Comparison of ENCODE assay signal across 8 cellular contexts in genomic region chr18:8611916-8612576, GRCh38. TPM values are rescaled to one million over a fixed set of nuclear protein-coding genes. Genes with fewer than 3 reads are reported as not detected.
A peak's percentile ranks its signal among the peaks of the same experiment; 100 is the strongest.
DNase-seq lines count a peak whose midpoint lies in the region; ATAC-seq and TF ChIP-seq lines count a peak whose summit lies in the region.

No MANE protein-coding gene starts in this region.

- no peak overlapping the region for H3K27ac ChIP-seq in OCI-LY7 (ENCODE audit: low read depth, low read length, poor library complexity, severe bottlenecking)
- H3K27ac ChIP-seq in esophagus squamous epithelium: peak overlapping the region; percentile 62 to 93 (median 84)
- H3K27ac ChIP-seq in tibial artery: no peak overlapping the region
- peak overlapping the region in 2 of 4 donors; percentile 5 to 20 for H3K27ac ChIP-seq in esophagus muscularis mucosa (replicated peaks in 1 of 4)

- BruUV-seq in OCI-LY7 (replicated peaks; lab: Mats Ljungman, UMichigan): no TSS peak

- H3K79me2 ChIP-seq in OCI-LY7 (ENCODE audit: insufficient read depth, low read depth, low read length): peaks cover 73% of the 10 kb centered on the region

- H3K9me3 ChIP-seq in OCI-LY7 (ENCODE audit: low read length) (0 out of 2 replicates have a peak, but pooled peaks cover 9% of the 10 kb centered on the region), esophagus squamous epithelium (no peaks in the 10 kb centered on the region), tibial artery (no peaks in the 10 kb centered on the region), esophagus muscularis mucosa (no peaks in the 10 kb centered on the region)

- H3K4me3 ChIP-seq in OCI-LY7 (ENCODE audit: low read depth, low read length, poor library complexity, severe bottlenecking) (peak overlapping the region; percentile 89), esophagus squamous epithelium (peak overlapping the region in 3 of 4 donors; percentile 20 to 96 (median 79)), tibial artery (no peak overlapping the region), esophagus muscularis mucosa (peak overlapping the region in 1 of 4 donors; percentile 84)

- peak overlapping the region; percentile 94 for H3K4me3 Mint-ChIP-seq in activated CD8-positive, alpha-beta T cell treated with anti-CD3 and anti-CD28 coated beads for 36 hours
- no peak overlapping the region for H3K4me3 Mint-ChIP-seq in activated CD8-positive, alpha-beta T cell treated with anti-CD3 and anti-CD28 coated beads, Interleukin-2, amount 10 ng/mL, durations not matched to agents 7 days and 5 days
- peak overlapping the region; percentile 80 to 84 for H3K4me3 Mint-ChIP-seq in stimulated activated naive CD8-positive, alpha-beta T cell treated with anti-CD3 and anti-CD28 coated beads, Interleukin-15, amount 100 ng/mL, for 72 hours

- whole genome bisulfite sequencing in esophagus squamous epithelium, 2 donors: 54 to 64% methylated on average over 7 to 17 of the region's 17 CpGs
- 95% methylated on average over 17 of the region's 17 CpGs for WGBS in esophagus muscularis mucosa

- TF ChIP-seq POLR2A in esophagus squamous epithelium (IDR thresholded peaks at IDR 0.05): no peak
- no peak for TF ChIP-seq POLR2A in esophagus muscularis mucosa (IDR thresholded peaks at IDR 0.05; ENCODE audit: low read depth)

- H3K36me3 Mint-ChIP-seq in activated CD8-positive, alpha-beta T cell treated with anti-CD3 and anti-CD28 coated beads for 36 hours (ENCODE audit: low read depth): peaks cover 37% of the 10 kb centered on the region
- peaks cover 30% of the 10 kb centered on the region for H3K36me3 Mint-ChIP-seq in activated CD8-positive, alpha-beta T cell treated with anti-CD3 and anti-CD28 coated beads, Interleukin-2, amount 10 ng/mL, durations not matched to agents 7 days and 5 days (ENCODE audit: low read depth)

- H3K27me3 Mint-ChIP-seq in activated CD8-positive, alpha-beta T cell treated with anti-CD3 and anti-CD28 coated beads for 36 hours: no peaks in the 10 kb centered on the region
- peaks cover 6% of the 10 kb centered on the region for H3K27me3 Mint-ChIP-seq in activated CD8-positive, alpha-beta T cell treated with anti-CD3 and anti-CD28 coated beads, Interleukin-2, amount 10 ng/mL, durations not matched to agents 7 days and 5 days (ENCODE audit: low read depth)
- H3K27me3 Mint-ChIP-seq in stimulated activated naive CD8-positive, alpha-beta T cell treated with anti-CD3 and anti-CD28 coated beads, Interleukin-15, amount 100 ng/mL, for 72 hours: no peaks in the 10 kb centered on the region

- no peak for TF ChIP-seq CTCF in activated CD8-positive, alpha-beta T cell treated with anti-CD3 and anti-CD28 coated beads for 36 hours (IDR thresholded peaks at IDR 0.05)
- TF ChIP-seq CTCF in OCI-LY7 (conservative IDR thresholded peaks at IDR 0.05; ENCODE audit: low read length) (no peak), esophagus squamous epithelium (IDR thresholded peaks at IDR 0.05) (no peak), tibial artery (IDR thresholded peaks at IDR 0.05) (no peak), esophagus muscularis mucosa (IDR thresholded peaks at IDR 0.05) (no peak)

- CTCF ChIA-PET in activated CD8-positive, alpha-beta T cell treated with anti-CD3 and anti-CD28 coated beads for 36 hours (lab: Charles Lee): no interaction called here
- CTCF ChIA-PET in activated CD8-positive, alpha-beta T cell treated with anti-CD3 and anti-CD28 coated beads, Interleukin-2, amount 10 ng/mL, durations not matched to agents 7 days and 5 days (lab: Charles Lee): no interaction called here
- CTCF ChIA-PET in OCI-LY7 (lab: Charles Lee; ENCODE audit: unreplicated experiment): no interaction called here

- H3K9me3 Mint-ChIP-seq in activated CD8-positive, alpha-beta T cell treated with anti-CD3 and anti-CD28 coated beads for 36 hours: no peaks in the 10 kb centered on the region
- H3K9me3 Mint-ChIP-seq in activated CD8-positive, alpha-beta T cell treated with anti-CD3 and anti-CD28 coated beads, Interleukin-2, amount 10 ng/mL, durations not matched to agents 7 days and 5 days (ENCODE audit: insufficient read depth): no peaks in the 10 kb centered on the region
- H3K9me3 Mint-ChIP-seq in stimulated activated naive CD8-positive, alpha-beta T cell treated with anti-CD3 and anti-CD28 coated beads, Interleukin-15, amount 100 ng/mL, for 72 hours: no peaks in the 10 kb centered on the region

- H2AFZ ChIP-seq in OCI-LY7 (ENCODE audit: low read length): no peak overlapping the region

- intact Hi-C loops in activated CD8-positive, alpha-beta T cell treated with anti-CD3 and anti-CD28 coated beads for 36 hours (cut with micrococcal nuclease): no loop called here
- intact Hi-C loops in OCI-LY7 (cut with micrococcal nuclease; ENCODE audit: unreplicated experiment) (loop anchor here (5.0 kb wide), 1 partner anchor 535 kb away; no protein-coding TSS in a partner anchor), esophagus squamous epithelium (cut with DNase I) (no loop called here), tibial artery (cut with DNase I; ENCODE audit: low total_unique reads) (no loop called here), esophagus muscularis mucosa (cut with DNase I) (no loop called here)

- H3K27me3 ChIP-seq in esophagus squamous epithelium (no peaks in the 10 kb centered on the region), tibial artery (no peaks in the 10 kb centered on the region), esophagus muscularis mucosa (no peaks in the 10 kb centered on the region)

- DNase-seq in activated CD8-positive, alpha-beta T cell treated with anti-CD3 and anti-CD28 coated beads for 36 hours: no peak
- DNase-seq in activated CD8-positive, alpha-beta T cell treated with anti-CD3 and anti-CD28 coated beads, Interleukin-2, amount 10 ng/mL, durations not matched to agents 7 days and 5 days: no peak
- DNase-seq in OCI-LY7 (ENCODE audit: low spot score): no peak
- DNase-seq in esophagus squamous epithelium (lab: John Stamatoyannopoulos, UW): no peak
- DNase-seq in stimulated activated naive CD8-positive, alpha-beta T cell treated with anti-CD3 and anti-CD28 coated beads, Interleukin-15, amount 100 ng/mL, for 72 hours: no peak
- no peak for DNase-seq in tibial artery
- DNase-seq in D341Med (ENCODE audit: low spot score): no peak
- no peak for DNase-seq in esophagus muscularis mucosa (ENCODE audit: extremely low spot score)

- H3K4me1 Mint-ChIP-seq in activated CD8-positive, alpha-beta T cell treated with anti-CD3 and anti-CD28 coated beads for 36 hours (ENCODE audit: low read depth): peaks cover 69% of the 10 kb centered on the region
- peaks cover 47% of the 10 kb centered on the region for H3K4me1 Mint-ChIP-seq in activated CD8-positive, alpha-beta T cell treated with anti-CD3 and anti-CD28 coated beads, Interleukin-2, amount 10 ng/mL, durations not matched to agents 7 days and 5 days (ENCODE audit: low read depth)
- peaks cover 73% of the 10 kb centered on the region for H3K4me1 Mint-ChIP-seq in stimulated activated naive CD8-positive, alpha-beta T cell treated with anti-CD3 and anti-CD28 coated beads, Interleukin-15, amount 100 ng/mL, for 72 hours

- no peak for TF ChIP-seq EP300 in esophagus muscularis mucosa (IDR thresholded peaks at IDR 0.05)

- POLR2A ChIA-PET in activated CD8-positive, alpha-beta T cell treated with anti-CD3 and anti-CD28 coated beads for 36 hours (lab: Charles Lee): no interaction called here
- POLR2A ChIA-PET in activated CD8-positive, alpha-beta T cell treated with anti-CD3 and anti-CD28 coated beads, Interleukin-2, amount 10 ng/mL, durations not matched to agents 7 days and 5 days (lab: Charles Lee): interaction anchor here (0.6 kb wide), 1 partner anchor 528 kb away, joined by 3 read pairs; no protein-coding TSS in a partner anchor
- POLR2A ChIA-PET in OCI-LY7 (lab: Charles Lee): no interaction called here

- H3K4me1 ChIP-seq in OCI-LY7 (ENCODE audit: insufficient read depth, low read length, poor library complexity, severe bottlenecking) (peaks cover 52% of the 10 kb centered on the region), esophagus squamous epithelium (peaks cover 34 to 88% (median 65%) of the 10 kb centered on the region in 3 donors), tibial artery (peaks cover 0 to 70% (median 41%) of the 10 kb centered on the region in 4 donors), esophagus muscularis mucosa (peaks cover 60 to 88% (median 83%) of the 10 kb centered on the region in 4 donors)

- H3K4me2 ChIP-seq in OCI-LY7 (ENCODE audit: low read length): peak overlapping the region; percentile 91

- peaks cover 38% of the 10 kb centered on the region for H4K20me1 ChIP-seq in OCI-LY7 (ENCODE audit: insufficient read depth, low read length)

- ATAC-seq in activated CD8-positive, alpha-beta T cell treated with anti-CD3 and anti-CD28 coated beads for 36 hours: no peak
- ATAC-seq in activated CD8-positive, alpha-beta T cell treated with anti-CD3 and anti-CD28 coated beads, Interleukin-2, amount 10 ng/mL, durations not matched to agents 7 days and 5 days: no peak
- ATAC-seq in stimulated activated naive CD8-positive, alpha-beta T cell treated with anti-CD3 and anti-CD28 coated beads, Interleukin-15, amount 100 ng/mL, for 72 hours: no peak

- H3K36me3 ChIP-seq in OCI-LY7 (ENCODE audit: insufficient read depth, low read length): peaks cover 59% of the 10 kb centered on the region
- no peaks in the 10 kb centered on the region for H3K36me3 ChIP-seq in esophagus squamous epithelium
- H3K36me3 ChIP-seq in tibial artery: no peaks in the 10 kb centered on the region
- no peaks in the 10 kb centered on the region for H3K36me3 ChIP-seq in esophagus muscularis mucosa

- H3K27ac Mint-ChIP-seq in activated CD8-positive, alpha-beta T cell treated with anti-CD3 and anti-CD28 coated beads for 36 hours: peak overlapping the region; percentile 17
- H3K27ac Mint-ChIP-seq in activated CD8-positive, alpha-beta T cell treated with anti-CD3 and anti-CD28 coated beads, Interleukin-2, amount 10 ng/mL, durations not matched to agents 7 days and 5 days: no peak overlapping the region
- no peak overlapping the region for H3K27ac Mint-ChIP-seq in stimulated activated naive CD8-positive, alpha-beta T cell treated with anti-CD3 and anti-CD28 coated beads, Interleukin-15, amount 100 ng/mL, for 72 hours

- no peaks in the 10 kb centered on the region for H3K9me2 ChIP-seq in OCI-LY7 (ENCODE audit: insufficient read depth, low read length)

RNA-seq across cellular contexts. Expression of gene RAB12, which starts 2.8 kb away (rescaled TPM):
- total RNA-seq in activated CD8-positive, alpha-beta T cell treated with anti-CD3 and anti-CD28 coated beads for 36 hours: 10 to 100 TPM; 11.9 to 13.7 TPM
- total RNA-seq in activated CD8-positive, alpha-beta T cell treated with anti-CD3 and anti-CD28 coated beads, Interleukin-2, amount 10 ng/mL, durations not matched to agents 7 days and 5 days: 10 to 100 TPM; 14.5 to 15.2 TPM
- 28.8 and 34.0 TPM in 2 replicates for total RNA-seq in OCI-LY7 (2014; rRNA removed; shearing (Covaris generic))
- 20.6 and 29.9 TPM in 2 replicates for total RNA-seq in OCI-LY7 (2022)
- total RNA-seq in esophagus squamous epithelium: 10 to 100 TPM; 32.0 to 46.7 (median 39.1) TPM
- 10 to 100 TPM; 61.0 to 76.3 (median 68.9) TPM for total RNA-seq in esophagus muscularis mucosa

Comparison
In these comparisons a context has a peak if more than half of its experiments do, and no peak if none do; other contexts are left out.
1. H3K27ac ChIP-seq: peak in esophagus squamous epithelium (4 of 4); none in OCI-LY7 (single experiment) and tibial artery (0 of 2).
2. H3K4me3 ChIP-seq: peak in OCI-LY7 (single experiment) and esophagus squamous epithelium (3 of 4); none in tibial artery (0 of 2).